Comparison of ENCODE assay signal across 8 cellular contexts in the genomic region with DNA sequence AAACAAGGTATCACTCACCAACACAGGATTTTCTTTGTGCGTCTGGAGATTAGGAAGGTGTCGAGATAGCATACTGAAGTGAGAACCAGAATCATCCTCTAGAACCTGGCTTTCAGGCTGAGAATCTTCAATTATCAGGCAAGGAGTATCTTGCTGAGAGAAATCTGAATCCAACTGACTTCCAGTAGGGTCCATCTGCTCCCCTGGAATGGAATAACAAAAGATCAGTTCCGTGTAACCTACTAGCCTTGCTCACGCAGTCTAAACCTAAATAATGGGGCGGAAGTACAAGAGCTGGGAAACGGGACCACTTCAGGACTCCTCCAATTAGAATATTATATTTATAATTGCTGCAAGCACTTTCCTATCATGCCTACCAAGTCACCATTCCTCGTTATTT. TPM values are rescaled to one million over a fixed set of nuclear protein-coding genes. Genes with fewer than 3 reads are reported as not detected.
A peak's percentile ranks its signal among the peaks of the same experiment; 100 is the strongest.
DNase-seq lines count a peak whose midpoint lies in the region; TF ChIP-seq lines count a peak whose summit lies in the region.

No MANE protein-coding gene starts in this region.

- H3K36me3 Mint-ChIP-seq in endodermal cell (ENCODE audit: low read depth) (peaks cover 43% of the 10 kb centered on the region), osteocyte (ENCODE audit: unreplicated experiment) (peaks cover 24% of the 10 kb centered on the region)

- H3K27ac ChIP-seq in DOHH2 (ENCODE audit: low read depth, low read length) = no peak overlapping the region
- H3K27ac ChIP-seq in OCI-LY1 (ENCODE audit: low read depth, low read length, poor library complexity, severe bottlenecking) = no peak overlapping the region
- H3K27ac ChIP-seq in endodermal cell (ENCODE audit: low read depth, low read length) = peak overlapping the region; percentile 97

- H3K9me3 Mint-ChIP-seq in endodermal cell (no peaks in the 10 kb centered on the region), osteocyte (ENCODE audit: unreplicated experiment) (no peaks in the 10 kb centered on the region)

- DNase-seq in endodermal cell (peak; percentile 69), osteocyte (ENCODE audit: extremely low spot score, unreplicated experiment) (no peak), kidney glomerular epithelial cell (lab: John Stamatoyannopoulos, UW) (no peak), KG1 (lab: John Stamatoyannopoulos, UW) (no peak)
- no peak for DNase-seq in stimulated activated CD8-positive, alpha-beta memory T cell treated with anti-CD3 and anti-CD28 coated beads, Interleukin-4, amount 100 ng/mL, for 48 hours
- no peak for DNase-seq in activated CD4-positive, alpha-beta T cell treated with anti-CD3 and anti-CD28 coated beads for 48 hours

- H4K20me1 ChIP-seq in DOHH2 (ENCODE audit: control insufficient read depth, insufficient read depth, low read depth, low read length) (no peaks in the 10 kb centered on the region), OCI-LY1 (ENCODE audit: insufficient read depth, low read length) (no peaks in the 10 kb centered on the region)

- no peaks in the 10 kb centered on the region for H3F3A ChIP-seq in DOHH2 (ENCODE audit: control insufficient read depth, insufficient read depth)
- no peaks in the 10 kb centered on the region for H3F3A ChIP-seq in OCI-LY1 (ENCODE audit: insufficient read depth, low read length)

- H3K27me3 ChIP-seq in DOHH2 (ENCODE audit: control insufficient read depth, low read length) (no peaks in the 10 kb centered on the region), OCI-LY1 (ENCODE audit: insufficient read depth, low read length) (no peaks in the 10 kb centered on the region), endodermal cell (ENCODE audit: control insufficient read depth, insufficient read depth, low read length, poor library complexity, severe bottlenecking) (no peaks in the 10 kb centered on the region)

- H3K27ac Mint-ChIP-seq in endodermal cell (peak overlapping the region; percentile 100), osteocyte (ENCODE audit: unreplicated experiment) (peak overlapping the region; percentile 98)

- peak overlapping the region; percentile 98 for H3K4me3 Mint-ChIP-seq in endodermal cell
- H3K4me3 Mint-ChIP-seq in osteocyte (ENCODE audit: unreplicated experiment) = peak overlapping the region; percentile 97

- H3K9me2 ChIP-seq in DOHH2 (replicated peaks; ENCODE audit: control insufficient read depth, low read length) (no peaks in the 10 kb centered on the region), OCI-LY1 (ENCODE audit: low read depth, low read length) (no peaks in the 10 kb centered on the region)

- H3K36me3 ChIP-seq in DOHH2 (ENCODE audit: control insufficient read depth, low read length) (peaks cover 32% of the 10 kb centered on the region), OCI-LY1 (ENCODE audit: insufficient read depth, low read length) (peaks cover 41% of the 10 kb centered on the region), endodermal cell (ENCODE audit: control insufficient read depth, insufficient read depth, low read length) (peaks cover 38% of the 10 kb centered on the region)

- H3K27me3 Mint-ChIP-seq in endodermal cell (ENCODE audit: insufficient read depth) = peaks cover under 1% of the 10 kb centered on the region
- H3K27me3 Mint-ChIP-seq in osteocyte (ENCODE audit: unreplicated experiment) = no peaks in the 10 kb centered on the region

- WGBS in endodermal cell (ENCODE audit: insufficient coverage in 1 of 2, insufficient read length in 1 of 2), 2 experiments = 0 to 26% methylated on average over 2 to 7 of the region's 7 CpGs

- H3K9me3 ChIP-seq in DOHH2 (ENCODE audit: control insufficient read depth, insufficient read depth, low read length) (no peaks in the 10 kb centered on the region), OCI-LY1 (ENCODE audit: low read length) (no peaks in the 10 kb centered on the region), endodermal cell (ENCODE audit: control insufficient read depth, low read length) (no peaks in the 10 kb centered on the region)

- H3K9ac ChIP-seq in OCI-LY1 (ENCODE audit: low read length) (peak overlapping the region; percentile 60), endodermal cell (ENCODE audit: extremely low read depth, low read length, poor library complexity, severe bottlenecking) (peak overlapping the region; percentile 96)

- H3K4me1 ChIP-seq in DOHH2 (ENCODE audit: control insufficient read depth, low read length) (peaks cover 15% of the 10 kb centered on the region), OCI-LY1 (ENCODE audit: insufficient read depth, low read length, severe bottlenecking) (peaks cover 14% of the 10 kb centered on the region), endodermal cell (ENCODE audit: control insufficient read depth, insufficient read depth, low read length) (no peaks in the 10 kb centered on the region)

- H3K4me3 ChIP-seq in DOHH2 (ENCODE audit: low read length) (peak overlapping the region; percentile 94), OCI-LY1 (ENCODE audit: low read depth, low read length, poor library complexity, severe bottlenecking) (peak overlapping the region; percentile 72), endodermal cell (ENCODE audit: low read length) (peak overlapping the region; percentile 90)

- TF ChIP-seq CTCF in DOHH2 (IDR thresholded peaks at IDR 0.05; ENCODE audit: low read depth, low read length, poor library complexity, severe bottlenecking) (no peak), OCI-LY1 (IDR thresholded peaks at IDR 0.05; ENCODE audit: low read length) (no peak), endodermal cell (conservative IDR thresholded peaks at IDR 0.05) (no peak), osteocyte (IDR thresholded peaks at IDR 0.05) (no peak)

- peaks cover 8% of the 10 kb centered on the region for H3K79me2 ChIP-seq in DOHH2 (ENCODE audit: control insufficient read depth, low read length)
- H3K79me2 ChIP-seq in OCI-LY1 (ENCODE audit: insufficient read depth, low read length) = no peaks in the 10 kb centered on the region

- H3K4me2 ChIP-seq in DOHH2 (ENCODE audit: low read length) = peak overlapping the region; percentile 92
- H3K4me2 ChIP-seq in OCI-LY1 (ENCODE audit: low read length) = peak overlapping the region; percentile 73

- H3K4me1 Mint-ChIP-seq in endodermal cell (peaks cover 26% of the 10 kb centered on the region), osteocyte (ENCODE audit: unreplicated experiment) (peaks cover 19% of the 10 kb centered on the region)

- no peak overlapping the region for H2AFZ ChIP-seq in OCI-LY1 (ENCODE audit: low read length)

RNA-seq across cellular contexts. Expression of gene TP53BP1, which starts 0.7 kb away (rescaled TPM):
- total RNA-seq in endodermal cell = 100 to 1,000 TPM in 1 of 2 donors, 10 to 100 TPM in 1; 85.4 to 114 TPM
- polyA plus RNA-seq in endodermal cell (2013, experiment 1 of 2) = 62.6 TPM
- polyA plus RNA-seq in endodermal cell (2013, experiment 2 of 2) = 62.0 TPM
- 61.2 and 64.6 TPM in 2 replicates for total RNA-seq in osteocyte

RNA-seq across cellular contexts. Expression of gene MAP1A, which starts 25.1 kb away (rescaled TPM):
- 1 to 10 TPM in 1 of 2 donors, under 1 TPM in 1; 0.66 to 1.1 TPM for total RNA-seq in endodermal cell
- 13.7 TPM for polyA plus RNA-seq in endodermal cell (2013, experiment 1 of 2)
- 14.5 TPM for polyA plus RNA-seq in endodermal cell (2013, experiment 2 of 2)
- 27.6 and 29.2 TPM in 2 replicates for total RNA-seq in osteocyte

Comparison
In these comparisons a context has a peak if more than half of its experiments do, and no peak if none do; other contexts are left out.
1. RNA of gene MAP1A, which starts 25.1 kb away (total RNA-seq): 27.6 to 29.2 TPM in osteocyte; 0.66 to 1.1 TPM in endodermal cell; every median in the first group is over 10 times any median in the second.
2. Peak in every context shown above with its lines, with median percentiles within 50 percentile points of each other: H3K4me3 ChIP-seq.